26 cellular contexts compared by ENCODE assay signal in genomic region chr6:4342407-4343137, GRCh38.
DNase-seq lines count a peak whose midpoint lies in the region; ATAC-seq, FAIRE-seq and TF ChIP-seq lines count a peak whose summit lies in the region.
"Had no signal": no experiment of that assay in that cellular context is flagged by ENCODE, and none has a peak within 500 bp of the region (broad histone marks: within the 10 kb centered on the region; RNA-seq: fewer than 3 reads in every experiment).

No MANE protein-coding gene starts in this region.

- no peak overlapping the region for H4K5ac ChIP-seq in IMR-90 (ENCODE audit: low read depth, low read length)

- H3K9ac ChIP-seq in IMR-90 (ENCODE audit: low read depth, low read length), result no peak overlapping the region
- H3K9ac ChIP-seq in OCI-LY3 (ENCODE audit: low read length), result peak overlapping the region; percentile 91
- no peak overlapping the region for H3K9ac ChIP-seq in K562 (ENCODE audit: insufficient read depth in 1 of 2, low read depth in 2 of 2, low read length in 2 of 2)
- H3K9ac ChIP-seq: BLaER1 had no signal

- DNase-seq in IMR-90 (peak; percentile 44), K562 (ENCODE audit: extremely low read depth in 1 of 4, low spot score in 3 of 4) (no peak), Right ventricle myocardium inferior (ENCODE audit: missing footprints) (no peak)
- DNase-seq in stimulated activated naive B cell treated with anti-CD40 and anti-IgM and Interleukin-4, amounts not matched to agents 10 μg/mL and 1 μg/mL and 100 μg/mL, for 72 hours, result no peak
- no peak for DNase-seq in central memory CD4-positive, alpha-beta T cell
- DNase-seq in effector CD8-positive, alpha-beta T cell (lab: John Stamatoyannopoulos, UW), result no peak
- DNase-seq: ACHN; CD4-positive, alpha-beta T cell; COR-L47; DMS 273 treated with DMSO at 0.1 percent for 48 hours; H9; HFFc6; Karpas-422; NCI-H1694 treated with DMSO at 0.1 percent for 48 hours; NCI-H2081 treated with DMSO at 0.1 percent for 48 hours; NCI-H2171 treated with DMSO at 0.1 percent for 48 hours; NCI-H446; NCI-H526; OCI-M1; SHP77 treated with DMSO at 0.1 percent for 48 hours had no signal

- H2AFZ ChIP-seq in IMR-90 (replicated peaks; ENCODE audit: low read length, poor library complexity) (no peak overlapping the region), OCI-LY3 (ENCODE audit: low read depth, low read length) (no peak overlapping the region), K562 (ENCODE audit: low read depth, low read length) (no peak overlapping the region)

- TF ChIP-seq EP300 in K562 (IDR thresholded peaks at IDR 0.05; ENCODE audit: low read length), result no peak

- POLR2A ChIA-PET in IMR-90 (lab: Charles Lee; ENCODE audit: unreplicated experiment) (no interaction called here), K562 (lab: Yijun Ruan, JAX) (interaction anchor here (1.2 kb wide), 1 partner anchor 11 kb away, joined by 3 read pairs; no protein-coding TSS in a partner anchor)

- H3K4me1 ChIP-seq in IMR-90 (ENCODE audit: control insufficient read depth, insufficient read depth, low read length) (peaks cover 3% of the 10 kb centered on the region), OCI-LY3 (ENCODE audit: low read length) (peaks cover 70% of the 10 kb centered on the region), K562 (replicated peaks in 1 of 2; ENCODE audit: control insufficient read depth in 2 of 2, insufficient read depth in 2 of 2, low read length in 2 of 2) (peaks cover 0 to 2% of the 10 kb centered on the region in 2 experiments; a peak in 1 of 5 replicates)

- intact Hi-C loops in IMR-90 (cut with micrococcal nuclease) (no loop called here), K562 (cut with micrococcal nuclease) (no loop called here), Right ventricle myocardium inferior (cut with DNase I) (no loop called here)

- H4K8ac ChIP-seq in IMR-90 (ENCODE audit: low read depth in 2 of 2, low read length in 2 of 2), result no peak overlapping the region

- TF ChIP-seq POLR2A in IMR-90 (IDR thresholded peaks at IDR 0.05; ENCODE audit: low read depth, low read length) (no peak), K562 (conservative IDR thresholded peaks at IDR 0.05) (no peak)

- WGBS in IMR-90 (ENCODE audit: extremely low coverage in 2 of 2, insufficient read length in 1 of 2), 2 experiments, result 86% methylated on average over 1 of the region's 4 CpGs; no CpG with 5 or more reads in 1 of the 2 experiments
- 0% methylated on average over 4 of the region's 4 CpGs for WGBS in K562 (ENCODE audit: insufficient coverage, low coverage, missing lambda C conversion rate)

- H2BK20ac ChIP-seq in IMR-90 (ENCODE audit: low read depth, low read length), result no peak overlapping the region

- CTCF ChIA-PET in IMR-90 (lab: Yijun Ruan, JAX), result no interaction called here
- CTCF ChIA-PET in K562 (lab: Yijun Ruan, JAX; ENCODE audit: low intra/inter-chr PET ratio), result no interaction called here

- in situ Hi-C loops in IMR-90 (cut with MboI; ENCODE audit: low sequenced_read_pairs) (no loop called here), K562 (cut with MboI) (no loop called here)

- H2BK120ac ChIP-seq in IMR-90 (ENCODE audit: low read depth, low read length), result no peak overlapping the region; the same call in 1 of the 2 replicates

- H3K27me3 Mint-ChIP-seq in stimulated activated naive B cell treated with anti-CD40 and anti-IgM and Interleukin-4, amounts not matched to agents 10 μg/mL and 1 μg/mL and 100 μg/mL, for 72 hours, result peaks cover 32 to 41% of the 10 kb centered on the region in 2 donors

- TF ChIP-seq CTCF in IMR-90 (conservative IDR thresholded peaks at IDR 0.05; ENCODE audit: low read depth, low read length), result no peak
- TF ChIP-seq CTCF in OCI-LY3 (IDR thresholded peaks at IDR 0.05; ENCODE audit: low read depth, low read length), result no peak
- no peak for TF ChIP-seq CTCF in K562 (IDR thresholded peaks at IDR 0.05 in 2 of 3, conservative IDR thresholded peaks at IDR 0.05 in 1 of 3; ENCODE audit: insufficient read depth in 2 of 3, low read depth in 1 of 3, low read length in 3 of 3)

- peaks cover 0 to 3% of the 10 kb centered on the region in 2 donors for H3K36me3 Mint-ChIP-seq in stimulated activated naive B cell treated with anti-CD40 and anti-IgM and Interleukin-4, amounts not matched to agents 10 μg/mL and 1 μg/mL and 100 μg/mL, for 72 hours

- no peak overlapping the region for H3K56ac ChIP-seq in IMR-90 (ENCODE audit: extremely low read depth, insufficient read depth, low read length)

- H3K4me2 ChIP-seq in IMR-90 (ENCODE audit: low read depth, low read length) (no peak overlapping the region), OCI-LY3 (ENCODE audit: low read length) (peak overlapping the region; percentile 83), K562 (ENCODE audit: insufficient read depth, low read length) (no peak overlapping the region)

- H2BK5ac ChIP-seq in IMR-90 (ENCODE audit: low read depth, low read length, poor library complexity, severe bottlenecking), result no peak overlapping the region

- no peak overlapping the region for H3K27ac Mint-ChIP-seq in stimulated activated naive B cell treated with anti-CD40 and anti-IgM and Interleukin-4, amounts not matched to agents 10 μg/mL and 1 μg/mL and 100 μg/mL, for 72 hours
- H3K27ac Mint-ChIP-seq: CD4-positive, alpha-beta T cell; H9; HFFc6 had no signal

- no peak overlapping the region for H3K27ac ChIP-seq in IMR-90 (ENCODE audit: insufficient read depth, low read length)
- H3K27ac ChIP-seq in OCI-LY3 (ENCODE audit: low read length), result peak overlapping the region; percentile 100
- H3K27ac ChIP-seq in K562 (ENCODE audit: extremely low read depth, low read depth, low read length), result no peak overlapping the region
- H3K27ac ChIP-seq: BLaER1, HL-60, SK-N-MC had no signal

- H3K9me3 ChIP-seq in IMR-90 (ENCODE audit: control insufficient read depth, insufficient read depth, low read length), result no peaks in the 10 kb centered on the region; the same call in 1 of the 2 replicates
- peaks cover 22% of the 10 kb centered on the region for H3K9me3 ChIP-seq in OCI-LY3 (ENCODE audit: insufficient read depth, low read length)
- no peaks in the 10 kb centered on the region for H3K9me3 ChIP-seq in K562 (replicated peaks; ENCODE audit: control insufficient read depth, insufficient read depth, low read depth, low read length)
- H3K9me3 ChIP-seq: BLaER1 had no signal

- H3K9me3 Mint-ChIP-seq in stimulated activated naive B cell treated with anti-CD40 and anti-IgM and Interleukin-4, amounts not matched to agents 10 μg/mL and 1 μg/mL and 100 μg/mL, for 72 hours, result no peaks in the 10 kb centered on the region
- H3K9me3 Mint-ChIP-seq: CD4-positive, alpha-beta T cell; H9 had no signal

- H3K4me3 Mint-ChIP-seq in stimulated activated naive B cell treated with anti-CD40 and anti-IgM and Interleukin-4, amounts not matched to agents 10 μg/mL and 1 μg/mL and 100 μg/mL, for 72 hours, result no peak overlapping the region
- H3K4me3 Mint-ChIP-seq: CD4-positive, alpha-beta T cell; H9; HFFc6 had no signal

- no peaks in the 10 kb centered on the region for H3K79me1 ChIP-seq in IMR-90 (ENCODE audit: low read depth in 1 of 2, low read length in 2 of 2)

- H3K18ac ChIP-seq in IMR-90 (ENCODE audit: low read depth, low read length), result no peak overlapping the region

- no peak overlapping the region for H2AK5ac ChIP-seq in IMR-90 (ENCODE audit: low read depth, low read length)

- H2AK9ac ChIP-seq in IMR-90 (replicated peaks; ENCODE audit: low read depth, low read length, poor library complexity), result no peak overlapping the region

- H3K36me3 ChIP-seq in IMR-90 (ENCODE audit: control insufficient read depth, insufficient read depth, low read length) (no peaks in the 10 kb centered on the region), OCI-LY3 (replicated peaks; ENCODE audit: low read depth, low read length) (peaks cover 26% of the 10 kb centered on the region), K562 (ENCODE audit: control insufficient read depth, insufficient read depth, low read length) (no peaks in the 10 kb centered on the region)
- H3K36me3 ChIP-seq: BLaER1 had no signal

- ATAC-seq in IMR-90 (ENCODE audit: low read depth) (no peak), K562 (no peak), Right ventricle myocardium inferior (no peak)
- peak; percentile 56 to 86 for ATAC-seq in stimulated activated naive B cell treated with anti-CD40 and anti-IgM and Interleukin-4, amounts not matched to agents 10 μg/mL and 1 μg/mL and 100 μg/mL, for 72 hours (replicated peaks)

- BruUV-seq in IMR-90 (replicated peaks; lab: Mats Ljungman, UMichigan) (no TSS peak), K562 (replicated peaks; lab: Mats Ljungman, UMichigan) (no TSS peak)

- no peak overlapping the region for H4K91ac ChIP-seq in IMR-90 (ENCODE audit: insufficient read depth, low read depth, low read length)

- H3K4me1 Mint-ChIP-seq in stimulated activated naive B cell treated with anti-CD40 and anti-IgM and Interleukin-4, amounts not matched to agents 10 μg/mL and 1 μg/mL and 100 μg/mL, for 72 hours, result peaks cover 7 to 17% of the 10 kb centered on the region in 2 donors

- dilution Hi-C loops in IMR-90 (cut with HindIII; ENCODE audit: low sequenced_read_pairs, unreplicated experiment), result no loop called here

- H3K14ac ChIP-seq in IMR-90 (replicated peaks; ENCODE audit: low read depth, low read length), result no peak overlapping the region

- TF ChIP-seq RAD21 in IMR-90 (IDR thresholded peaks at IDR 0.05; ENCODE audit: low read length) (no peak), K562 (CRISPR knock-in tag; conservative IDR thresholded peaks at IDR 0.05 in 1 of 2, IDR thresholded peaks at IDR 0.05 in 1 of 2) (no peak)

- no peak overlapping the region for H3K4ac ChIP-seq in IMR-90 (ENCODE audit: low read depth, low read length)

- H3K79me2 ChIP-seq in OCI-LY3 (ENCODE audit: low read length) (no peaks in the 10 kb centered on the region), K562 (ENCODE audit: control insufficient read depth, insufficient read depth, low read length) (no peaks in the 10 kb centered on the region)

- no peak overlapping the region for H3K23ac ChIP-seq in IMR-90 (ENCODE audit: low read depth, low read length)

- H3K27me3 ChIP-seq in IMR-90 (ENCODE audit: control insufficient read depth, insufficient read depth, low read length) (no peaks in the 10 kb centered on the region; the same call in 1 of the 2 replicates), OCI-LY3 (ENCODE audit: low read depth, low read length) (no peaks in the 10 kb centered on the region), K562 (ENCODE audit: control insufficient read depth in 2 of 2, insufficient read depth in 2 of 2, low read length in 2 of 2) (peaks cover 13 to 39% of the 10 kb centered on the region in 2 experiments; a peak in 4 of 5 replicates)
- H3K27me3 ChIP-seq: BLaER1 had no signal

- no peak overlapping the region for H2BK15ac ChIP-seq in IMR-90 (ENCODE audit: low read depth, low read length)

- FAIRE-seq in K562 (lab: Jason Lieb, UNC), result no peak
- FAIRE-seq: G401.6, HTR-8/SVneo had no signal

- H3K4me3 ChIP-seq in IMR-90 (ENCODE audit: insufficient read depth, low read depth, low read length) (no peak overlapping the region), OCI-LY3 (ENCODE audit: low read length) (peak overlapping the region; percentile 61), K562 (no peak overlapping the region)
- H3K4me3 ChIP-seq: BLaER1, SK-N-MC had no signal

- H3K9me1 ChIP-seq in IMR-90 (ENCODE audit: insufficient read depth, low read length), result no peaks in the 10 kb centered on the region
- no peaks in the 10 kb centered on the region for H3K9me1 ChIP-seq in K562 (ENCODE audit: control insufficient read depth, insufficient read depth, low read length)

- H4K20me1 ChIP-seq in IMR-90 (ENCODE audit: insufficient read depth, low read length), result no peaks in the 10 kb centered on the region
- no peaks in the 10 kb centered on the region for H4K20me1 ChIP-seq in OCI-LY3 (ENCODE audit: insufficient read depth, low read length)
- no peaks in the 10 kb centered on the region for H4K20me1 ChIP-seq in K562 (replicated peaks; ENCODE audit: control insufficient read depth, insufficient read depth, low read length)
- H4K20me1 ChIP-seq: BLaER1 had no signal

Comparison
In these comparisons a context has a peak if more than half of its experiments do, and no peak if none do; other contexts are left out.
1. ATAC-seq: peak in stimulated activated naive B cell treated with anti-CD40 and anti-IgM and Interleukin-4, amounts not matched to agents 10 μg/mL and 1 μg/mL and 100 μg/mL, for 72 hours (2 of 2); none in IMR-90 (single experiment), K562 (single experiment) and Right ventricle myocardium inferior (single experiment).